1 cellular context compared by ENCODE assay signal in genomic region chr7:87574630-87575029, GRCh38.
TF ChIP-seq lines count a peak whose summit lies in the region.

No MANE protein-coding gene starts in this region.

TF ChIP-seq in HepG2, 621 proteins besides CTCF, POLR2A, EP300 and RAD21 (continued from another document):
- TF ChIP-seq ATF4 (CRISPR knock-in tag; IDR thresholded peaks at IDR 0.05): peak in 1 of 2 experiments; percentile 75; a peak in 2 of 4 replicates
- TF ChIP-seq CEBPB (IDR thresholded peaks at IDR 0.05; ENCODE audit: borderline replicate concordance, low read depth, low read length): peak; percentile 59
